Comparison of ENCODE assay signal across 8 cellular contexts in the genomic region with DNA sequence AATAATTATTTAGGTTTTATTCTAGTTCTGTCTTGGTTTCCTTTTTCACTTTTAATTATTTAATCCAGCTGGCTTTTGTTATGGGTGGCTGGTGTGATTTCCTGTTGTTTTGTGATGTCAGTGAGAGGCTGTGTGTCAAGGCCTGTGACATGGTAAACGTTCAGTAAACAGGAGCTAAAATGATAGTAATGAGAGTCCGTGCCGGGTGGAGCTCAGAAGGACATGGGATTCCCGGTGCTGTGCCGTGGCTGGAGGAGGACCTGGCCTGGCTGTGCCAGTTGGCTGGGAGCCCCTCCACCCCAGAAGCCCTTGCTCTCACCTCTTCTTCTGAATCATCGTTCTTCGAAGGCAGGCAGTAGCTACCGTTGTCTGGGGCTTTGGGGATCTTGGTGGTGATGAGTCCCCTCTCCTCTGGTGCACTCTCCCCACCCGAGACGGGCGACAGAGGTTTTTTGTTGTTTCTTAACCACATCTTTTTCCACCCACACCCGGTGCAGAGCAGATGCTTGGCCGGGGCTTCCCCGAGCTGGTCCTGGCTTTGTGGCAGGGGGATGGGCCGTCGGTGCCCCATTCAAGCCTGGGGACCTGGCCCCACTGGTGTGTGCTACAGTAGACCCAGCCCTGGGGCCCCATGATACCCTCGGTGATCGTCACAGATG. TPM values are rescaled to one million over a fixed set of nuclear protein-coding genes. Genes with fewer than 3 reads are reported as not detected.
DNase-seq lines count a peak whose midpoint lies in the region; ATAC-seq, FAIRE-seq and TF ChIP-seq lines count a peak whose summit lies in the region.

No MANE protein-coding gene starts in this region.

- FAIRE-seq in astrocyte (lab: Jason Lieb, UNC) = no peak

- no peaks in the 10 kb centered on the region for H3K36me3 Mint-ChIP-seq in T-helper 17 cell (ENCODE audit: low read depth)
- peaks cover 5% of the 10 kb centered on the region for H3K36me3 Mint-ChIP-seq in astrocyte (ENCODE audit: low read depth, unreplicated experiment)

- peak overlapping the region; percentile 100 for H3K27ac Mint-ChIP-seq in T-helper 17 cell
- H3K27ac Mint-ChIP-seq in astrocyte (ENCODE audit: unreplicated experiment) = peak overlapping the region; percentile 78

- H3K9me3 Mint-ChIP-seq in astrocyte (ENCODE audit: unreplicated experiment) = no peaks in the 10 kb centered on the region

- H3K27me3 ChIP-seq in astrocyte (ENCODE audit: insufficient read depth, low read length) = no peaks in the 10 kb centered on the region

- H3K4me3 Mint-ChIP-seq in T-helper 17 cell (peak overlapping the region; percentile 88), astrocyte (ENCODE audit: unreplicated experiment) (no peak overlapping the region)

- H3K4me2 ChIP-seq in astrocyte (ENCODE audit: low read length) = peak overlapping the region; percentile 73

- H3K27me3 Mint-ChIP-seq in T-helper 17 cell (no peaks in the 10 kb centered on the region), astrocyte (ENCODE audit: low read depth, unreplicated experiment) (no peaks in the 10 kb centered on the region)

- H3K27ac ChIP-seq in astrocyte (ENCODE audit: low read depth, low read length) = peak overlapping the region; percentile 58

- peak overlapping the region; percentile 18 for H3K4me3 ChIP-seq in astrocyte (ENCODE audit: insufficient read depth, low read depth, low read length)

- H2AFZ ChIP-seq in astrocyte (ENCODE audit: low read depth, low read length) = no peak overlapping the region

- no peak for TF ChIP-seq CTCF in astrocyte (IDR thresholded peaks at IDR 0.05; ENCODE audit: insufficient read depth, low read depth, low read length)

- ATAC-seq in GM19043 (IDR thresholded peaks at IDR 0.05; ENCODE audit: low read depth, unreplicated experiment) = peak; percentile 50
- peak; percentile 47 for ATAC-seq in HG03139 (IDR thresholded peaks at IDR 0.05; ENCODE audit: unreplicated experiment)
- ATAC-seq in T-helper 17 cell = peak; percentile 79

- peaks cover 98% of the 10 kb centered on the region for H3K79me2 ChIP-seq in astrocyte (ENCODE audit: insufficient read depth, low read length)

- H3K9ac ChIP-seq in astrocyte (ENCODE audit: low read length) = peak overlapping the region; percentile 53

- H3K4me1 ChIP-seq in astrocyte (ENCODE audit: insufficient read depth, low read length) = peaks cover 70% of the 10 kb centered on the region

- DNase-seq in T-helper 17 cell (peak; percentile 62 to 81 (median 80)), astrocyte (ENCODE audit: low read depth) (peak; percentile 67), left kidney (ENCODE audit: low read depth, low spot score) (peak; percentile 69), middle frontal gyrus (ENCODE audit: extremely low spot score, low spot score) (no peak), NCI-H128 (lab: John Stamatoyannopoulos, UW; ENCODE audit: unreplicated experiment) (no peak)
- DNase-seq in stimulated activated CD8-positive, alpha-beta memory T cell treated with anti-CD3 and anti-CD28 coated beads, Interleukin-12 subunit alpha, Interleukin-12 subunit beta, amount 100 ng/mL, for 1 hour (ENCODE audit: low read depth) = peak; percentile 77

- no peaks in the 10 kb centered on the region for H3K9me3 ChIP-seq in T-helper 17 cell (ENCODE audit: control insufficient read depth, low read length, poor library complexity, severe bottlenecking)
- no peaks in the 10 kb centered on the region for H3K9me3 ChIP-seq in astrocyte (ENCODE audit: insufficient read depth, low read depth, low read length)

- peaks cover 84% of the 10 kb centered on the region for H4K20me1 ChIP-seq in astrocyte (ENCODE audit: insufficient read depth, low read length)

- peaks cover 3% of the 10 kb centered on the region for H3K36me3 ChIP-seq in astrocyte (ENCODE audit: insufficient read depth, low read length)

- peaks cover 82% of the 10 kb centered on the region for H3K4me1 Mint-ChIP-seq in T-helper 17 cell
- H3K4me1 Mint-ChIP-seq in astrocyte (ENCODE audit: low read depth, unreplicated experiment) = peaks cover 55% of the 10 kb centered on the region

RNA-seq across cellular contexts. Expression of a gene that starts 29.1 kb away (rescaled TPM):
- total RNA-seq in T-helper 17 cell = 10 to 100 TPM; 38.7 to 39.3 TPM
- 23.6 and 26.1 TPM in 2 replicates for total RNA-seq in astrocyte

Comparison
In these comparisons a context has a peak if more than half of its experiments do, and no peak if none do; other contexts are left out.
1. DNase-seq: peak in T-helper 17 cell (3 of 3), astrocyte (single experiment), left kidney (single experiment) and stimulated activated CD8-positive, alpha-beta memory T cell treated with anti-CD3 and anti-CD28 coated beads, Interleukin-12 subunit alpha, Interleukin-12 subunit beta, amount 100 ng/mL, for 1 hour (single experiment); none in middle frontal gyrus (single experiment) and NCI-H128 (single experiment).
2. Peak in every context shown above with its lines, with median percentiles within 50 percentile points of each other: ATAC-seq.